Comparison of ENCODE assay signal across 18 cellular contexts in genomic region chr14:53516261-53516774, GRCh38.
DNase-seq lines count a peak whose midpoint lies in the region; ATAC-seq and TF ChIP-seq lines count a peak whose summit lies in the region.
"Had no signal": no experiment of that assay in that cellular context is flagged by ENCODE, and none has a peak within 500 bp of the region (broad histone marks: within the 10 kb centered on the region; RNA-seq: fewer than 3 reads in every experiment).

No MANE protein-coding gene starts in this region.

- no peaks in the 10 kb centered on the region for H3K27me3 Mint-ChIP-seq in activated naive CD8-positive, alpha-beta T cell treated with anti-CD3 and anti-CD28 coated beads, Interleukin-2, amount 10 ng/mL, durations not matched to agents 7 days and 5 days
- no peaks in the 10 kb centered on the region for H3K27me3 Mint-ChIP-seq in activated naive CD8-positive, alpha-beta T cell treated with anti-CD3 and anti-CD28 coated beads, Interleukin-2, amount 50 U/mL, for 24 hours
- H3K27me3 Mint-ChIP-seq: activated naive CD4-positive, alpha-beta T cell treated with anti-CD3 and anti-CD28 coated beads, Interleukin-2, amount 10 ng/mL, durations not matched to agents 7 days and 5 days; naive thymus-derived CD4-positive, alpha-beta T cell; progenitor cell of endocrine pancreas had no signal

- no peak for TF ChIP-seq CTCF in breast epithelium (IDR thresholded peaks at IDR 0.05)
- no peak for TF ChIP-seq CTCF in right atrium auricular region (IDR thresholded peaks at IDR 0.05)

- peaks cover 2% of the 10 kb centered on the region for H3K9me3 Mint-ChIP-seq in activated naive CD8-positive, alpha-beta T cell treated with anti-CD3 and anti-CD28 coated beads, Interleukin-2, amount 10 ng/mL, durations not matched to agents 7 days and 5 days
- no peaks in the 10 kb centered on the region for H3K9me3 Mint-ChIP-seq in activated naive CD8-positive, alpha-beta T cell treated with anti-CD3 and anti-CD28 coated beads, Interleukin-2, amount 50 U/mL, for 24 hours
- H3K9me3 Mint-ChIP-seq: activated naive CD4-positive, alpha-beta T cell treated with anti-CD3 and anti-CD28 coated beads, Interleukin-2, amount 10 ng/mL, durations not matched to agents 7 days and 5 days had no signal

- peaks cover 39% of the 10 kb centered on the region for H3K4me1 Mint-ChIP-seq in activated naive CD8-positive, alpha-beta T cell treated with anti-CD3 and anti-CD28 coated beads, Interleukin-2, amount 10 ng/mL, durations not matched to agents 7 days and 5 days
- H3K4me1 Mint-ChIP-seq in activated naive CD8-positive, alpha-beta T cell treated with anti-CD3 and anti-CD28 coated beads, Interleukin-2, amount 50 U/mL, for 24 hours, result no peaks in the 10 kb centered on the region
- H3K4me1 Mint-ChIP-seq: activated naive CD4-positive, alpha-beta T cell treated with anti-CD3 and anti-CD28 coated beads, Interleukin-2, amount 10 ng/mL, durations not matched to agents 7 days and 5 days had no signal

- intact Hi-C loops in breast epithelium (cut with DNase I; ENCODE audit: low total_unique reads), result no loop called here

- peak overlapping the region; percentile 12 for H3K9ac ChIP-seq in adipocyte (ENCODE audit: low read length)

- H3K4me3 ChIP-seq in adipocyte (ENCODE audit: low read length) (peak overlapping the region; percentile 18), breast epithelium (no peak overlapping the region), right atrium auricular region (no peak overlapping the region)

- no peak for TF ChIP-seq POLR2A in breast epithelium (IDR thresholded peaks at IDR 0.05)

- no peak for DNase-seq in activated naive CD8-positive, alpha-beta T cell treated with anti-CD3 and anti-CD28 coated beads, Interleukin-2, amount 10 ng/mL, durations not matched to agents 7 days and 5 days
- DNase-seq in activated naive CD8-positive, alpha-beta T cell treated with anti-CD3 and anti-CD28 coated beads, Interleukin-2, amount 50 U/mL, for 24 hours, result no peak
- DNase-seq in adipocyte (ENCODE audit: low read depth), result peak; percentile 71
- peak; percentile 78 for DNase-seq in fibroblast of the conjunctiva (ENCODE audit: low read depth)
- DNase-seq in breast epithelium (ENCODE audit: low spot score in 2 of 2), result no peak
- no peak for DNase-seq in cerebellar cortex (ENCODE audit: low spot score)
- DNase-seq in right atrium auricular region (ENCODE audit: low spot score), result no peak
- no peak for DNase-seq in caudate nucleus (lab: John Stamatoyannopoulos, UW)
- DNase-seq: activated naive CD4-positive, alpha-beta T cell treated with anti-CD3 and anti-CD28 coated beads, Interleukin-2, amount 10 ng/mL, durations not matched to agents 7 days and 5 days; Caco-2; erythroblast; left ventricle myocardium superior; naive thymus-derived CD4-positive, alpha-beta T cell; NCI-H2029; RPMI8226; stimulated activated CD4-positive, alpha-beta T cell treated with anti-CD3 and anti-CD28 coated beads, Interleukin-15, amount 100 ng/mL, for 24 hours had no signal

- H3K36me3 ChIP-seq in adipocyte (ENCODE audit: control insufficient read depth, insufficient read depth, low read length, severe bottlenecking), result no peaks in the 10 kb centered on the region
- H3K36me3 ChIP-seq in breast epithelium, result no peaks in the 10 kb centered on the region
- no peaks in the 10 kb centered on the region for H3K36me3 ChIP-seq in right atrium auricular region

- no peak overlapping the region for H3K27ac ChIP-seq in breast epithelium
- no peak overlapping the region for H3K27ac ChIP-seq in right atrium auricular region
- H3K27ac ChIP-seq in caudate nucleus (ENCODE audit: low read depth, low read length), result no peak overlapping the region

- no peak for ATAC-seq in activated naive CD8-positive, alpha-beta T cell treated with anti-CD3 and anti-CD28 coated beads, Interleukin-2, amount 10 ng/mL, durations not matched to agents 7 days and 5 days (ENCODE audit: low read depth)
- no peak for ATAC-seq in activated naive CD8-positive, alpha-beta T cell treated with anti-CD3 and anti-CD28 coated beads, Interleukin-2, amount 50 U/mL, for 24 hours
- ATAC-seq: left ventricle myocardium superior; naive thymus-derived CD4-positive, alpha-beta T cell; WTC11 had no signal

- H3K4me3 Mint-ChIP-seq in activated naive CD8-positive, alpha-beta T cell treated with anti-CD3 and anti-CD28 coated beads, Interleukin-2, amount 10 ng/mL, durations not matched to agents 7 days and 5 days, result no peak overlapping the region
- H3K4me3 Mint-ChIP-seq in activated naive CD8-positive, alpha-beta T cell treated with anti-CD3 and anti-CD28 coated beads, Interleukin-2, amount 50 U/mL, for 24 hours, result no peak overlapping the region
- H3K4me3 Mint-ChIP-seq: activated naive CD4-positive, alpha-beta T cell treated with anti-CD3 and anti-CD28 coated beads, Interleukin-2, amount 10 ng/mL, durations not matched to agents 7 days and 5 days; naive thymus-derived CD4-positive, alpha-beta T cell; WTC11 had no signal

- peaks cover 35% of the 10 kb centered on the region for H3K4me1 ChIP-seq in adipocyte (ENCODE audit: control insufficient read depth, insufficient read depth, low read length)
- H3K4me1 ChIP-seq in breast epithelium, result no peaks in the 10 kb centered on the region
- H3K4me1 ChIP-seq in right atrium auricular region, result no peaks in the 10 kb centered on the region
- H3K4me1 ChIP-seq: Caco-2 had no signal

- no peaks in the 10 kb centered on the region for H3K36me3 Mint-ChIP-seq in activated naive CD8-positive, alpha-beta T cell treated with anti-CD3 and anti-CD28 coated beads, Interleukin-2, amount 10 ng/mL, durations not matched to agents 7 days and 5 days
- H3K36me3 Mint-ChIP-seq in activated naive CD8-positive, alpha-beta T cell treated with anti-CD3 and anti-CD28 coated beads, Interleukin-2, amount 50 U/mL, for 24 hours (ENCODE audit: low read depth), result no peaks in the 10 kb centered on the region
- H3K36me3 Mint-ChIP-seq: activated naive CD4-positive, alpha-beta T cell treated with anti-CD3 and anti-CD28 coated beads, Interleukin-2, amount 10 ng/mL, durations not matched to agents 7 days and 5 days; naive thymus-derived CD4-positive, alpha-beta T cell; WTC11 had no signal

- H3K27me3 ChIP-seq in adipocyte (replicated peaks; ENCODE audit: control insufficient read depth, insufficient read depth, low read length), result no peaks in the 10 kb centered on the region
- H3K27me3 ChIP-seq in breast epithelium, result no peaks in the 10 kb centered on the region
- H3K27me3 ChIP-seq in right atrium auricular region, result no peaks in the 10 kb centered on the region

- no peaks in the 10 kb centered on the region for H3K9me3 ChIP-seq in adipocyte (ENCODE audit: control insufficient read depth, low read length)
- H3K9me3 ChIP-seq in breast epithelium, result no peaks in the 10 kb centered on the region
- no peaks in the 10 kb centered on the region for H3K9me3 ChIP-seq in right atrium auricular region
- H3K9me3 ChIP-seq: Caco-2 had no signal

- POLR2A ChIA-PET in activated naive CD8-positive, alpha-beta T cell treated with anti-CD3 and anti-CD28 coated beads, Interleukin-2, amount 10 ng/mL, durations not matched to agents 7 days and 5 days (lab: Charles Lee), result no interaction called here

- H3K27ac Mint-ChIP-seq in activated naive CD8-positive, alpha-beta T cell treated with anti-CD3 and anti-CD28 coated beads, Interleukin-2, amount 10 ng/mL, durations not matched to agents 7 days and 5 days, result peak overlapping the region; percentile 18
- no peak overlapping the region for H3K27ac Mint-ChIP-seq in activated naive CD8-positive, alpha-beta T cell treated with anti-CD3 and anti-CD28 coated beads, Interleukin-2, amount 50 U/mL, for 24 hours
- H3K27ac Mint-ChIP-seq: activated naive CD4-positive, alpha-beta T cell treated with anti-CD3 and anti-CD28 coated beads, Interleukin-2, amount 10 ng/mL, durations not matched to agents 7 days and 5 days; naive thymus-derived CD4-positive, alpha-beta T cell; progenitor cell of endocrine pancreas; WTC11 had no signal

Comparison
In these comparisons a context has a peak if more than half of its experiments do, and no peak if none do; other contexts are left out.
1. DNase-seq: peak in adipocyte (single experiment) and fibroblast of the conjunctiva (single experiment); none in activated naive CD8-positive, alpha-beta T cell treated with anti-CD3 and anti-CD28 coated beads, Interleukin-2, amount 10 ng/mL, durations not matched to agents 7 days and 5 days (single experiment), activated naive CD8-positive, alpha-beta T cell treated with anti-CD3 and anti-CD28 coated beads, Interleukin-2, amount 50 U/mL, for 24 hours (single experiment), breast epithelium (0 of 2), cerebellar cortex (single experiment), right atrium auricular region (single experiment) and caudate nucleus (0 of 61).